Comparison of ENCODE assay signal across 1 cellular context in genomic region chr19:18507727-18508440, GRCh38.
TF ChIP-seq lines count a peak whose summit lies in the region.

No MANE protein-coding gene starts in this region.

TF ChIP-seq in HepG2, 621 proteins besides CTCF, POLR2A, EP300 and RAD21 (continued from another document and continues in another):
- TF ChIP-seq, protein P1, sequence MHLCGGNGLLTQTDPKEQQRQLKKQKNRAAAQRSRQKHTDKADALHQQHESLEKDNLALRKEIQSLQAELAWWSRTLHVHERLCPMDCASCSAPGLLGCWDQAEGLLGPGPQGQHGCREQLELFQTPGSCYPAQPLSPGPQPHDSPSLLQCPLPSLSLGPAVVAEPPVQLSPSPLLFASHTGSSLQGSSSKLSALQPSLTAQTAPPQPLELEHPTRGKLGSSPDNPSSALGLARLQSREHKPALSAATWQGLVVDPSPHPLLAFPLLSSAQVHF (CRISPR knock-in tag; IDR thresholded peaks at IDR 0.05) = no peak
- TF ChIP-seq ZBTB42 (CRISPR knock-in tag; IDR thresholded peaks at IDR 0.05) (no peak), ZNF768 (CRISPR knock-in tag; IDR thresholded peaks at IDR 0.05) (0 out of 2 replicates have a peak, but pooled peaks have one; percentile 34), SSRP1 (CRISPR knock-in tag; IDR thresholded peaks at IDR 0.05) (no peak), ZNF441 (CRISPR knock-in tag; IDR thresholded peaks at IDR 0.05; ENCODE audit: borderline replicate concordance) (no peak), RXRB (CRISPR knock-in tag; IDR thresholded peaks at IDR 0.05; ENCODE audit: borderline replicate concordance) (peak; percentile 78), ZNF235 (CRISPR knock-in tag; IDR thresholded peaks at IDR 0.05; ENCODE audit: borderline replicate concordance) (no peak), ZNF652 (CRISPR knock-in tag; IDR thresholded peaks at IDR 0.05; ENCODE audit: borderline replicate concordance, low read depth) (no peak), ZNF770 (CRISPR knock-in tag; IDR thresholded peaks at IDR 0.05) (peak; percentile 91), SKI (IDR thresholded peaks at IDR 0.05; ENCODE audit: partially characterized antibody) (no peak), ZSCAN21 (CRISPR knock-in tag; IDR thresholded peaks at IDR 0.05; ENCODE audit: borderline replicate concordance) (0 out of 2 replicates have a peak, but pooled peaks have one; percentile 29), CREM (IDR thresholded peaks at IDR 0.05) (0 out of 2 replicates have a peak, but pooled peaks have one; percentile 22), CREM (CRISPR knock-in tag; IDR thresholded peaks at IDR 0.05) (no peak), STAG1 (CRISPR knock-in tag; IDR thresholded peaks at IDR 0.05) (peak; percentile 35; the same call in 1 of the 2 replicates), SRSF4 (IDR thresholded peaks at IDR 0.05; ENCODE audit: low read depth, low read length, poor library complexity, severe bottlenecking) (no peak), PAWR (CRISPR knock-in tag; IDR thresholded peaks at IDR 0.05; ENCODE audit: borderline replicate concordance) (no peak), NR2F6 (IDR thresholded peaks at IDR 0.05) (peak; percentile 89), NR2F6 (CRISPR knock-in tag; IDR thresholded peaks at IDR 0.05) (peak; percentile 93), ZNF121 (CRISPR knock-in tag; IDR thresholded peaks at IDR 0.05) (peak; percentile 98), SOX6 (IDR thresholded peaks at IDR 0.05) (no peak), SOX6 (CRISPR knock-in tag; IDR thresholded peaks at IDR 0.05) (peak; percentile 20; the same call in 1 of the 2 replicates), SALL1 (CRISPR knock-in tag; IDR thresholded peaks at IDR 0.05) (peak; percentile 69), ZNF609 (CRISPR knock-in tag; IDR thresholded peaks at IDR 0.05; ENCODE audit: borderline replicate concordance) (peak; percentile 31; the same call in 1 of the 2 replicates), FOXP4 (CRISPR knock-in tag; IDR thresholded peaks at IDR 0.05) (peak; percentile 29; the same call in 1 of the 2 replicates), ZUFSP (CRISPR knock-in tag; IDR thresholded peaks at IDR 0.05; ENCODE audit: borderline replicate concordance) (no peak), SOX13 (IDR thresholded peaks at IDR 0.05) (0 out of 2 replicates have a peak, but pooled peaks have one; percentile 18), SOX13 (CRISPR knock-in tag; conservative IDR thresholded peaks at IDR 0.05 in 1 of 2, IDR thresholded peaks at IDR 0.05 in 1 of 2) (peak in 1 of 2 experiments; percentile 64; a peak in 1 of 4 replicates), ZNF3 (CRISPR knock-in tag; IDR thresholded peaks at IDR 0.05) (0 out of 2 replicates have a peak, but pooled peaks have one; percentile 30), MED1 (CRISPR knock-in tag; IDR thresholded peaks at IDR 0.05) (peak; percentile 42; the same call in 1 of the 2 replicates), CHD4 (IDR thresholded peaks at IDR 0.05; ENCODE audit: borderline replicate concordance, low read length) (peak; percentile 32; the same call in 1 of the 2 replicates), NR2F1 (CRISPR knock-in tag; IDR thresholded peaks at IDR 0.05) (peak; percentile 57 to 61; a peak in 2 of 4 replicates)
- TF ChIP-seq, protein P2, sequence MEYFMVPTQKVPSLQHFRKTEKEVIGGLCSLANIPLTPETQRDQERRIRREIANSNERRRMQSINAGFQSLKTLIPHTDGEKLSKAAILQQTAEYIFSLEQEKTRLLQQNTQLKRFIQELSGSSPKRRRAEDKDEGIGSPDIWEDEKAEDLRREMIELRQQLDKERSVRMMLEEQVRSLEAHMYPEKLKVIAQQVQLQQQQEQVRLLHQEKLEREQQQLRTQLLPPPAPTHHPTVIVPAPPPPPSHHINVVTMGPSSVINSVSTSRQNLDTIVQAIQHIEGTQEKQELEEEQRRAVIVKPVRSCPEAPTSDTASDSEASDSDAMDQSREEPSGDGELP (IDR thresholded peaks at IDR 0.05; ENCODE audit: borderline replicate concordance, low read depth) = peak; percentile 36; the same call in 1 of the 2 replicates
- TF ChIP-seq, protein P3, sequence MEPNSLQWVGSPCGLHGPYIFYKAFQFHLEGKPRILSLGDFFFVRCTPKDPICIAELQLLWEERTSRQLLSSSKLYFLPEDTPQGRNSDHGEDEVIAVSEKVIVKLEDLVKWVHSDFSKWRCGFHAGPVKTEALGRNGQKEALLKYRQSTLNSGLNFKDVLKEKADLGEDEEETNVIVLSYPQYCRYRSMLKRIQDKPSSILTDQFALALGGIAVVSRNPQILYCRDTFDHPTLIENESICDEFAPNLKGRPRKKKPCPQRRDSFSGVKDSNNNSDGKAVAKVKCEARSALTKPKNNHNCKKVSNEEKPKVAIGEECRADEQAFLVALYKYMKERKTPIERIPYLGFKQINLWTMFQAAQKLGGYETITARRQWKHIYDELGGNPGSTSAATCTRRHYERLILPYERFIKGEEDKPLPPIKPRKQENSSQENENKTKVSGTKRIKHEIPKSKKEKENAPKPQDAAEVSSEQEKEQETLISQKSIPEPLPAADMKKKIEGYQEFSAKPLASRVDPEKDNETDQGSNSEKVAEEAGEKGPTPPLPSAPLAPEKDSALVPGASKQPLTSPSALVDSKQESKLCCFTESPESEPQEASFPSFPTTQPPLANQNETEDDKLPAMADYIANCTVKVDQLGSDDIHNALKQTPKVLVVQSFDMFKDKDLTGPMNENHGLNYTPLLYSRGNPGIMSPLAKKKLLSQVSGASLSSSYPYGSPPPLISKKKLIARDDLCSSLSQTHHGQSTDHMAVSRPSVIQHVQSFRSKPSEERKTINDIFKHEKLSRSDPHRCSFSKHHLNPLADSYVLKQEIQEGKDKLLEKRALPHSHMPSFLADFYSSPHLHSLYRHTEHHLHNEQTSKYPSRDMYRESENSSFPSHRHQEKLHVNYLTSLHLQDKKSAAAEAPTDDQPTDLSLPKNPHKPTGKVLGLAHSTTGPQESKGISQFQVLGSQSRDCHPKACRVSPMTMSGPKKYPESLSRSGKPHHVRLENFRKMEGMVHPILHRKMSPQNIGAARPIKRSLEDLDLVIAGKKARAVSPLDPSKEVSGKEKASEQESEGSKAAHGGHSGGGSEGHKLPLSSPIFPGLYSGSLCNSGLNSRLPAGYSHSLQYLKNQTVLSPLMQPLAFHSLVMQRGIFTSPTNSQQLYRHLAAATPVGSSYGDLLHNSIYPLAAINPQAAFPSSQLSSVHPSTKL (CRISPR knock-in tag; IDR thresholded peaks at IDR 0.05) = 0 out of 2 replicates have a peak, but pooled peaks have one; percentile 30
- TF ChIP-seq, protein P4, sequence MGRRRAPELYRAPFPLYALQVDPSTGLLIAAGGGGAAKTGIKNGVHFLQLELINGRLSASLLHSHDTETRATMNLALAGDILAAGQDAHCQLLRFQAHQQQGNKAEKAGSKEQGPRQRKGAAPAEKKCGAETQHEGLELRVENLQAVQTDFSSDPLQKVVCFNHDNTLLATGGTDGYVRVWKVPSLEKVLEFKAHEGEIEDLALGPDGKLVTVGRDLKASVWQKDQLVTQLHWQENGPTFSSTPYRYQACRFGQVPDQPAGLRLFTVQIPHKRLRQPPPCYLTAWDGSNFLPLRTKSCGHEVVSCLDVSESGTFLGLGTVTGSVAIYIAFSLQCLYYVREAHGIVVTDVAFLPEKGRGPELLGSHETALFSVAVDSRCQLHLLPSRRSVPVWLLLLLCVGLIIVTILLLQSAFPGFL (CRISPR knock-in tag; IDR thresholded peaks at IDR 0.05) = no peak
